In genomic region chr3:195109098-195109657, GRCh38 we compare ENCODE assay signal across 23 cellular contexts.
DNase-seq lines count a peak whose midpoint lies in the region; ATAC-seq, FAIRE-seq and TF ChIP-seq lines count a peak whose summit lies in the region.
"Had no signal": no experiment of that assay in that cellular context is flagged by ENCODE, and none has a peak within 500 bp of the region (broad histone marks: within the 10 kb centered on the region; RNA-seq: fewer than 3 reads in every experiment).

No MANE protein-coding gene starts in this region.

- no peaks in the 10 kb centered on the region for H3K9me3 Mint-ChIP-seq in endothelial cell (ENCODE audit: unreplicated experiment)
- H3K9me3 Mint-ChIP-seq: CD4-positive, alpha-beta memory T cell had no signal

- peaks cover 6% of the 10 kb centered on the region for H3K27me3 Mint-ChIP-seq in endothelial cell (ENCODE audit: unreplicated experiment)
- H3K27me3 Mint-ChIP-seq: CD4-positive, alpha-beta memory T cell had no signal

- H3K4me2 ChIP-seq in GM12878 (ENCODE audit: control insufficient read depth, insufficient read depth) (no peak overlapping the region), neuronal stem cell (ENCODE audit: insufficient read depth, low read length, poor library complexity, severe bottlenecking) (no peak overlapping the region), hepatocyte (no peak overlapping the region), PC-9 (no peak overlapping the region)
- H3K4me2 ChIP-seq: BLaER1 treated with 17β-estradiol and CSF1 and Interleukin-3, amounts not matched to agents 10 nM and 100 nM had no signal

- no peak overlapping the region for H3K4ac ChIP-seq in neuronal stem cell (ENCODE audit: low read length)

- H3K9ac ChIP-seq in GM12878 (ENCODE audit: control insufficient read depth, insufficient read depth, low read length): no peak overlapping the region
- peak overlapping the region; percentile 53 for H3K9ac ChIP-seq in neuronal stem cell (ENCODE audit: low read depth, low read length, poor library complexity)
- H3K9ac ChIP-seq: BLaER1 treated with 17β-estradiol and CSF1 and Interleukin-3, amounts not matched to agents 10 nM and 100 nM; GM23248 had no signal

- H3K18ac ChIP-seq in neuronal stem cell (ENCODE audit: low read length): no peak overlapping the region

- H3K27ac Mint-ChIP-seq in endothelial cell (ENCODE audit: unreplicated experiment): no peak overlapping the region
- H3K27ac Mint-ChIP-seq: CD4-positive, alpha-beta memory T cell had no signal

- POLR2A ChIA-PET in GM12878 (lab: Charles Lee): no interaction called here
- POLR2A ChIA-PET in PC-9 (lab: Charles Lee; ENCODE audit: unreplicated experiment): no interaction called here

- 87% methylated on average over 10 of the region's 10 CpGs for WGBS in GM12878 (ENCODE audit: insufficient coverage, insufficient replicate concordance, low lambda C conversion rate, missing lambda C conversion rate)
- WGBS in neuronal stem cell (ENCODE audit: extremely low coverage in 2 of 2, insufficient read length in 2 of 2, insufficient replicate concordance in 1 of 2), 2 donors: 100% methylated on average over 1 of the region's 10 CpGs
- WGBS in hepatocyte (ENCODE audit: low lambda C conversion rate, missing lambda C conversion rate): 96% methylated on average over 10 of the region's 10 CpGs

- H3K9me3 ChIP-seq in right atrium auricular region: no peaks in the 10 kb centered on the region
- H3K9me3 ChIP-seq in GM12878 (replicated peaks; ENCODE audit: control insufficient read depth, insufficient read depth, low read length): no peaks in the 10 kb centered on the region
- peaks cover 0 to 10% of the 10 kb centered on the region in 2 donors for H3K9me3 ChIP-seq in neuronal stem cell (replicated peaks in 1 of 2; ENCODE audit: control insufficient read depth in 2 of 2, insufficient read depth in 1 of 2, low read depth in 1 of 2, low read length in 2 of 2)
- H3K9me3 ChIP-seq in upper lobe of right lung: no peaks in the 10 kb centered on the region
- H3K9me3 ChIP-seq in hepatocyte (ENCODE audit: low read depth): no peaks in the 10 kb centered on the region
- H3K9me3 ChIP-seq in PC-9 (ENCODE audit: insufficient read depth, low read depth): no peaks in the 10 kb centered on the region
- H3K9me3 ChIP-seq: BLaER1 treated with 17β-estradiol and CSF1 and Interleukin-3, amounts not matched to agents 10 nM and 100 nM; Caco-2; SJCRH30 had no signal

- in situ Hi-C loops in GM12878 (cut with MboI): no loop called here

- TF ChIP-seq EP300 in GM12878 (IDR thresholded peaks at IDR 0.05; ENCODE audit: borderline replicate concordance in 1 of 2, control insufficient read depth in 1 of 2, low read depth in 2 of 2, low read length in 2 of 2): no peak

- H4K8ac ChIP-seq in neuronal stem cell (ENCODE audit: low read depth, low read length): peak overlapping the region; percentile 85

- no peaks in the 10 kb centered on the region for H3K27me3 ChIP-seq in right atrium auricular region
- H3K27me3 ChIP-seq in GM12878 (replicated peaks in 1 of 2; ENCODE audit: control insufficient read depth in 2 of 2, insufficient read depth in 2 of 2, low read length in 1 of 2): no peaks in the 10 kb centered on the region
- peaks cover 0 to 3% (median 0%) of the 10 kb centered on the region in 3 experiments for H3K27me3 ChIP-seq in neuronal stem cell (ENCODE audit: control insufficient read depth in 3 of 3, insufficient read depth in 3 of 3, low read depth in 1 of 3, low read length in 3 of 3)
- H3K27me3 ChIP-seq in upper lobe of right lung: no peaks in the 10 kb centered on the region
- H3K27me3 ChIP-seq in hepatocyte: no peaks in the 10 kb centered on the region
- H3K27me3 ChIP-seq in PC-9 (ENCODE audit: insufficient read depth, low read depth): no peaks in the 10 kb centered on the region
- H3K27me3 ChIP-seq: BLaER1 treated with 17β-estradiol and CSF1 and Interleukin-3, amounts not matched to agents 10 nM and 100 nM; SJCRH30 had no signal

- no peak overlapping the region for H2BK15ac ChIP-seq in neuronal stem cell (ENCODE audit: low read length)

- H3K27ac ChIP-seq in right atrium auricular region (no peak overlapping the region), GM12878 (ENCODE audit: control insufficient read depth, insufficient read depth) (no peak overlapping the region), neuronal stem cell (replicated peaks; ENCODE audit: low read length) (no peak overlapping the region), upper lobe of right lung (no peak overlapping the region), hepatocyte (no peak overlapping the region), PC-9 (no peak overlapping the region)
- H3K27ac ChIP-seq: BLaER1 treated with 17β-estradiol and CSF1 and Interleukin-3, amounts not matched to agents 10 nM and 100 nM; GM23248; SJCRH30 had no signal

- DNase-seq in Right ventricle myocardium superior (peak; percentile 24), right atrium auricular region (ENCODE audit: low spot score) (no peak), GM12878 (ENCODE audit: low read depth, low spot score) (no peak), neuronal stem cell (ENCODE audit: low spot score) (no peak), upper lobe of right lung (peak; percentile 26), hepatocyte (ENCODE audit: low spot score) (no peak), PC-9 (no peak), endothelial cell (ENCODE audit: low spot score) (no peak)
- DNase-seq: 8988T; Caco-2; CD4-positive, alpha-beta memory T cell; DMS 273 treated with DMSO at 0.1 percent for 48 hours; DMS79 treated with DMSO at 0.1 percent for 48 hours; GM23248; HCEC 1CT; Kasumi-1; NCI-H1694; NCI-H2081 treated with DMSO at 0.1 percent for 48 hours; NCI-H2171 treated with DMSO at 0.1 percent for 48 hours; NCI-H748 treated with DMSO at 0.1 percent for 48 hours; SJCRH30 had no signal

- H2AFZ ChIP-seq in GM12878 (ENCODE audit: control insufficient read depth, low read depth, low read length) (no peak overlapping the region), neuronal stem cell (ENCODE audit: low read length) (no peak overlapping the region), hepatocyte (no peak overlapping the region), PC-9 (no peak overlapping the region)
- H2AFZ ChIP-seq: GM23248 had no signal

- H3K79me1 ChIP-seq in neuronal stem cell (ENCODE audit: low read depth, low read length): peaks cover 2% of the 10 kb centered on the region

- CTCF ChIA-PET in GM12878 (lab: Yijun Ruan, JAX) (interaction anchor here (0.6 to 3.2 kb wide), 3 partner anchors 10 to 427 kb away, joined by 3 to 61 read pairs (median 8); no protein-coding TSS in a partner anchor), PC-9 (lab: Charles Lee) (no interaction called here)

- H3K9me2 ChIP-seq in hepatocyte (replicated peaks; ENCODE audit: insufficient read depth): no peaks in the 10 kb centered on the region
- H3K9me2 ChIP-seq in PC-9 (ENCODE audit: insufficient read depth): no peaks in the 10 kb centered on the region

- H3K79me2 ChIP-seq in GM12878 (ENCODE audit: control insufficient read depth, insufficient read depth, low read length) (no peaks in the 10 kb centered on the region), hepatocyte (no peaks in the 10 kb centered on the region), PC-9 (ENCODE audit: low read depth) (no peaks in the 10 kb centered on the region)

- H3K23ac ChIP-seq in neuronal stem cell (ENCODE audit: low read depth, low read length, poor library complexity): peak overlapping the region; percentile 52

- peak overlapping the region; percentile 31 for H3K14ac ChIP-seq in neuronal stem cell (ENCODE audit: low read length)

- peaks cover 47% of the 10 kb centered on the region for H3F3A ChIP-seq in PC-9 (ENCODE audit: insufficient read depth, low read depth)

- H2BK120ac ChIP-seq in neuronal stem cell (ENCODE audit: low read depth, low read length): no peak overlapping the region

- TF ChIP-seq CTCF in right atrium auricular region (IDR thresholded peaks at IDR 0.05) (no peak), GM12878 (IDR thresholded peaks at IDR 0.05 in 2 of 3, conservative IDR thresholded peaks at IDR 0.05 in 1 of 3; ENCODE audit: control insufficient read depth in 2 of 3, extremely low read depth in 1 of 3, insufficient read depth in 1 of 3, low read depth in 3 of 3, low read length in 3 of 3) (no peak), upper lobe of right lung (IDR thresholded peaks at IDR 0.05) (no peak), hepatocyte (IDR thresholded peaks at IDR 0.05; ENCODE audit: poor library complexity) (no peak), PC-9 (conservative IDR thresholded peaks at IDR 0.05) (no peak), endothelial cell (IDR thresholded peaks at IDR 0.05; ENCODE audit: unreplicated experiment) (no peak)

- no peak for TF ChIP-seq POLR2A in GM12878 (IDR thresholded peaks at IDR 0.05; ENCODE audit: low read depth, low read length)

- BruUV-seq in GM12878 (replicated peaks; lab: Mats Ljungman, UMichigan) (no TSS peak), PC-9 (replicated peaks; lab: Mats Ljungman, UMichigan) (no TSS peak)

- RAD21 ChIA-PET in GM12878 (lab: Charles Lee; ENCODE audit: unreplicated experiment): interaction anchor here (3.2 kb wide), 1 partner anchor 426 kb away, joined by 36 read pairs; no protein-coding TSS in a partner anchor

- H3K36me3 ChIP-seq in right atrium auricular region (no peaks in the 10 kb centered on the region), GM12878 (ENCODE audit: control insufficient read depth in 2 of 2, insufficient read depth in 2 of 2, low read length in 1 of 2) (no peaks in the 10 kb centered on the region; a peak in 1 of 4 replicates), neuronal stem cell (replicated peaks in 1 of 2; ENCODE audit: control insufficient read depth in 2 of 2, insufficient read depth in 2 of 2, low read length in 2 of 2) (peaks cover 13 to 14% of the 10 kb centered on the region in 2 donors), upper lobe of right lung (no peaks in the 10 kb centered on the region), hepatocyte (replicated peaks; ENCODE audit: insufficient read depth, low read depth) (no peaks in the 10 kb centered on the region), PC-9 (ENCODE audit: low read depth) (no peaks in the 10 kb centered on the region)
- H3K36me3 ChIP-seq: BLaER1 treated with 17β-estradiol and CSF1 and Interleukin-3, amounts not matched to agents 10 nM and 100 nM; SJCRH30 had no signal

- H3K36me3 Mint-ChIP-seq in endothelial cell (ENCODE audit: low read depth, unreplicated experiment): peaks cover 7% of the 10 kb centered on the region
- H3K36me3 Mint-ChIP-seq: CD4-positive, alpha-beta memory T cell had no signal

- H2BK12ac ChIP-seq in neuronal stem cell (ENCODE audit: low read length): no peak overlapping the region

- H2BK5ac ChIP-seq in neuronal stem cell (ENCODE audit: low read length): no peak overlapping the region

- peaks cover 18% of the 10 kb centered on the region for H3K4me1 Mint-ChIP-seq in endothelial cell (ENCODE audit: unreplicated experiment)

- H2AK5ac ChIP-seq in neuronal stem cell (ENCODE audit: low read depth, low read length): no peak overlapping the region

- intact Hi-C loops in Right ventricle myocardium superior (cut with DNase I): no loop called here
- intact Hi-C loops in GM12878 (cut with micrococcal nuclease; ENCODE audit: unreplicated experiment): no loop called here
- intact Hi-C loops in upper lobe of right lung (cut with DNase I): loop anchor here (5.0 kb wide), 1 partner anchor 422 kb away; the partner anchor contains the start of gene FAM43A
- intact Hi-C loops in PC-9 (cut with micrococcal nuclease; ENCODE audit: unreplicated experiment): loop anchor here (10.0 kb wide), 2 partner anchors 174 to 334 kb away; no protein-coding TSS in a partner anchor

- H3K4me3 ChIP-seq in right atrium auricular region (no peak overlapping the region), GM12878 (no peak overlapping the region), neuronal stem cell (ENCODE audit: low read length in 2 of 2) (peak overlapping the region in 1 of 2 donors; percentile 27), upper lobe of right lung (no peak overlapping the region), hepatocyte (no peak overlapping the region), PC-9 (no peak overlapping the region)
- H3K4me3 ChIP-seq: BLaER1 treated with 17β-estradiol and CSF1 and Interleukin-3, amounts not matched to agents 10 nM and 100 nM; GM23248; SJCRH30 had no signal

- peaks cover 0 to 9% of the 10 kb centered on the region in 2 donors for H3K4me1 ChIP-seq in right atrium auricular region
- H3K4me1 ChIP-seq in GM12878 (ENCODE audit: control insufficient read depth, insufficient read depth, low read length): no peaks in the 10 kb centered on the region
- H3K4me1 ChIP-seq in neuronal stem cell (ENCODE audit: control insufficient read depth in 2 of 2, insufficient read depth in 1 of 2, low read depth in 1 of 2, low read length in 2 of 2): peaks cover 3% of the 10 kb centered on the region in 2 donors
- no peaks in the 10 kb centered on the region for H3K4me1 ChIP-seq in upper lobe of right lung
- peaks cover 21% of the 10 kb centered on the region for H3K4me1 ChIP-seq in hepatocyte (ENCODE audit: insufficient read depth)
- peaks cover 15% of the 10 kb centered on the region for H3K4me1 ChIP-seq in PC-9 (replicated peaks; ENCODE audit: insufficient read depth)
- H3K4me1 ChIP-seq: SJCRH30 had no signal

- peak; percentile 57 for FAIRE-seq in GM12878 (lab: Jason Lieb, UNC)
- FAIRE-seq: GM18507 had no signal

- no peak overlapping the region for H3K4me3 Mint-ChIP-seq in endothelial cell (ENCODE audit: unreplicated experiment)
- H3K4me3 Mint-ChIP-seq: CD4-positive, alpha-beta memory T cell had no signal

- ATAC-seq in Right ventricle myocardium superior (ENCODE audit: poor library complexity) (no peak), GM12878 (no peak), upper lobe of right lung (no peak)

- no peak for TF ChIP-seq RAD21 in GM12878 (IDR thresholded peaks at IDR 0.05; ENCODE audit: insufficient read depth, low read depth, low read length)

- SMC1A ChIA-PET in GM12878 (lab: Charles Lee; ENCODE audit: uncharacterized antibody, unreplicated experiment): interaction anchor here (1.5 to 2.7 kb wide), 2 partner anchors 107 to 427 kb away, joined by 6 to 10 read pairs; no protein-coding TSS in a partner anchor

- no peak overlapping the region for H4K91ac ChIP-seq in neuronal stem cell (ENCODE audit: low read depth, low read length, poor library complexity)

- H4K20me1 ChIP-seq in GM12878 (ENCODE audit: control insufficient read depth, insufficient read depth): no peaks in the 10 kb centered on the region
- H4K20me1 ChIP-seq in hepatocyte (ENCODE audit: insufficient read depth, poor library complexity, severe bottlenecking): no peaks in the 10 kb centered on the region
- no peaks in the 10 kb centered on the region for H4K20me1 ChIP-seq in PC-9 (ENCODE audit: insufficient read depth)

Comparison
In these comparisons a context has a peak if more than half of its experiments do, and no peak if none do; other contexts are left out.
1. DNase-seq: peak in Right ventricle myocardium superior (single experiment) and upper lobe of right lung (single experiment); none in right atrium auricular region (single experiment), GM12878 (single experiment), neuronal stem cell (single experiment), hepatocyte (single experiment), PC-9 (0 of 2) and endothelial cell (single experiment).
2. intact Hi-C loops: an anchor here in upper lobe of right lung (5.0 kb wide) and PC-9 (10.0 kb wide); none called in Right ventricle myocardium superior and GM12878.